ENCODE assay signal across 13 cellular contexts in the genomic region with DNA sequence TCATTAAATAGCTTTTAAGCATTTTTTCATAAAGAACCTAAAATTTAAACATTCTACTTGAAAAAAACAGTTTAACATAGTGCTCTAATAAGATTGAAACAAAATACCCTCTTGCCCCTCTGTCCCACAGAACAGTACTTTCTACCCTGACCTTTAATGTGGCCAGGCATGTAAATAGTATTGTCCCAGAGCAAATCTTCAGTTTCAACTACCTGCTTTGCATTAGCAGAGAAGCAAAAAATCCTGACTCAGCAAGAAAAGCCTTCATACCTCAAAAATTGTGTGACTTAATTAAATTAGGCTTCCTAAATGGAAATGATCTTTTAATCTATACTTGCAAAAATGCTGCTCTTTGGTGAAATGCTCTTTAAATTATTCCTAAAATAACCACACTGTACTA.
"Had no signal": no experiment of that assay in that cellular context is flagged by ENCODE, and none has a peak within 500 bp of the region (broad histone marks: within the 10 kb centered on the region; RNA-seq: fewer than 3 reads in every experiment).

No MANE protein-coding gene starts in this region.

- H3K4me1 ChIP-seq: psoas muscle, suprapubic skin had no signal

- H3K27me3 ChIP-seq: right lobe of liver, suprapubic skin had no signal

- H3K27ac Mint-ChIP-seq: activated T-cell treated with anti-CD3 and anti-CD28 coated beads, Interleukin-2, amount 50 U/mL, for 72 hours; stimulated activated naive B cell treated with anti-CD40 and anti-IgM and Interleukin-4, amounts not matched to agents 10 μg/mL and 1 μg/mL and 100 μg/mL, for 72 hours had no signal

- H3K4me3 ChIP-seq: coronary artery, psoas muscle, right lobe of liver, suprapubic skin had no signal

- H3K9me3 Mint-ChIP-seq: activated CD4-positive, alpha-beta memory T cell treated with anti-CD3 and anti-CD28 coated beads for 36 hours; activated T-cell treated with anti-CD3 and anti-CD28 coated beads, Interleukin-2, amount 50 U/mL, for 72 hours; stimulated activated naive B cell treated with anti-CD40 and anti-IgM and Interleukin-4, amounts not matched to agents 10 μg/mL and 1 μg/mL and 100 μg/mL, for 72 hours; T-helper 2 cell treated with Interferon-gamma antibody and Interleukin-4, amounts not matched to agents 5 μg/mL and 100 μg/mL, for 36 hours had no signal

- H3K4me3 Mint-ChIP-seq: activated CD4-positive, alpha-beta memory T cell treated with anti-CD3 and anti-CD28 coated beads for 36 hours; stimulated activated naive B cell treated with anti-CD40 and anti-IgM and Interleukin-4, amounts not matched to agents 10 μg/mL and 1 μg/mL and 100 μg/mL, for 72 hours; T-helper 2 cell treated with Interferon-gamma antibody and Interleukin-4, amounts not matched to agents 5 μg/mL and 100 μg/mL, for 36 hours had no signal

- H3K9me3 ChIP-seq: psoas muscle, right lobe of liver, suprapubic skin had no signal

- ATAC-seq: activated CD4-positive, CD25-positive, alpha-beta regulatory T cell treated with anti-CD3 and anti-CD28 coated beads, Interleukin-2, amount 50 U/mL, for 24 hours; left colon; psoas muscle; stimulated activated naive B cell treated with anti-CD40 and anti-IgM and Interleukin-4, amounts not matched to agents 10 μg/mL and 1 μg/mL and 100 μg/mL, for 72 hours had no signal

- H3K27me3 Mint-ChIP-seq: activated CD4-positive, alpha-beta memory T cell treated with anti-CD3 and anti-CD28 coated beads for 36 hours; stimulated activated naive B cell treated with anti-CD40 and anti-IgM and Interleukin-4, amounts not matched to agents 10 μg/mL and 1 μg/mL and 100 μg/mL, for 72 hours; type B pancreatic cell had no signal

- H3K27ac ChIP-seq: coronary artery, psoas muscle, right lobe of liver, suprapubic skin had no signal

- DNase-seq: effector CD8-positive, alpha-beta T cell; foreskin melanocyte; left colon; psoas muscle; right lobe of liver; stimulated activated naive B cell treated with anti-CD40 and anti-IgM and Interleukin-4, amounts not matched to agents 10 μg/mL and 1 μg/mL and 100 μg/mL, for 72 hours had no signal

- H3K36me3 ChIP-seq: right lobe of liver, suprapubic skin had no signal
